Comparison of ENCODE assay signal across 9 cellular contexts in the genomic region with DNA sequence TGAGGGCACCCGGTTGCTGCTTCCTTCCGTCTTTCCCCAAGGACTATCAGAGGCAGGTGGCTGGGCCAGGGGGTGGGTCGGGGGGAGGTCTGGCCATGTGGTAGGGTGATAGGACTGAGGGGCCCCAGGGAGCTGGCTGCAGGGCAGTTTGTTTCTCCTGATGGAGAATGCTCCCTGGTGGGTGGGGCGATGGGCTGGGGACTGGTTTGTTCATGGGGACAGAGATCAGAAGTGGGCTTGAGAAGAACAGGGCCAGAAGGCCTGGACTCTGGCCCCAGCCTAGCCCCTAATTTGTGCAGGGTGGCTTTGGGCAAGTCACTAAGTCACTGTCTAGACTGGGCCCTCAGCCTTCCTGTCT.
DNase-seq lines count a peak whose midpoint lies in the region; ATAC-seq and TF ChIP-seq lines count a peak whose summit lies in the region.
"Had no signal": no experiment of that assay in that cellular context is flagged by ENCODE, and none has a peak within 500 bp of the region (broad histone marks: within the 10 kb centered on the region; RNA-seq: fewer than 3 reads in every experiment).

No MANE protein-coding gene starts in this region.

- H3K27ac Mint-ChIP-seq in chondrocyte (ENCODE audit: unreplicated experiment): peak overlapping the region; percentile 98
- H3K27ac Mint-ChIP-seq in naive B cell: peak overlapping the region in 5 of 6 donors; percentile 88 to 96 (median 95)

- H3K27ac ChIP-seq in 22Rv1: peak overlapping the region; percentile 72
- H3K27ac ChIP-seq in KOPT-K1 (ENCODE audit: low read depth, low read length, poor library complexity, severe bottlenecking): peak overlapping the region; percentile 97

- ATAC-seq in naive B cell (ENCODE audit: low read depth in 2 of 2): no peak

- peaks cover 25% of the 10 kb centered on the region for H3K36me3 Mint-ChIP-seq in chondrocyte (ENCODE audit: low read depth)
- H3K36me3 Mint-ChIP-seq in naive B cell: peaks cover 5 to 6% of the 10 kb centered on the region in 2 donors

- no peaks in the 10 kb centered on the region for H3K27me3 Mint-ChIP-seq in chondrocyte (ENCODE audit: low read depth)
- no peaks in the 10 kb centered on the region for H3K27me3 Mint-ChIP-seq in naive B cell

- H3K4me3 Mint-ChIP-seq in chondrocyte (ENCODE audit: unreplicated experiment) (no peak overlapping the region), naive B cell (peak overlapping the region; percentile 82 to 92 (median 89))

- peaks cover 37% of the 10 kb centered on the region for H3K36me3 ChIP-seq in KOPT-K1 (ENCODE audit: insufficient read depth, low read length)

- H3K4me1 Mint-ChIP-seq in chondrocyte (ENCODE audit: low read depth) (peaks cover 58% of the 10 kb centered on the region), naive B cell (peaks cover 60 to 74% (median 67%) of the 10 kb centered on the region in 3 donors)

- H3K9me3 Mint-ChIP-seq in chondrocyte (ENCODE audit: low read depth) (no peaks in the 10 kb centered on the region), naive B cell (no peaks in the 10 kb centered on the region)

- TF ChIP-seq CTCF in 22Rv1 (IDR thresholded peaks at IDR 0.05): no peak
- TF ChIP-seq CTCF in chondrocyte (IDR thresholded peaks at IDR 0.05): no peak

- DNase-seq in chondrocyte (ENCODE audit: low spot score) (no peak), naive B cell (no peak), NCI-H2227 treated with DMSO at 0.1 percent for 48 hours (lab: John Stamatoyannopoulos, UW) (no peak), NOMO-1 treated with DMSO at 0.1 percent for 48 hours (lab: John Stamatoyannopoulos, UW; ENCODE audit: unreplicated experiment) (no peak), NCI-H446 treated with DMSO at 0.1 percent for 48 hours (lab: John Stamatoyannopoulos, UW) (no peak), NCI-H2171 treated with DMSO at 0.1 percent for 48 hours (lab: John Stamatoyannopoulos, UW) (no peak)
- DNase-seq: NCI-H510A had no signal

- H3K9me3 ChIP-seq in KOPT-K1 (ENCODE audit: insufficient read depth, low read length, poor library complexity, severe bottlenecking): no peaks in the 10 kb centered on the region
